13 cellular contexts compared by ENCODE assay signal in genomic region chr1:226107471-226108460, GRCh38. TPM values are rescaled to one million over a fixed set of nuclear protein-coding genes. Genes with fewer than 3 reads are reported as not detected.
DNase-seq lines count a peak whose midpoint lies in the region; ATAC-seq and TF ChIP-seq lines count a peak whose summit lies in the region.
"Had no signal": no experiment of that assay in that cellular context is flagged by ENCODE, and none has a peak within 500 bp of the region (broad histone marks: within the 10 kb centered on the region; RNA-seq: fewer than 3 reads in every experiment).

No MANE protein-coding gene starts in this region.

- ATAC-seq in CD4-positive, CD25-positive, alpha-beta regulatory T cell (ENCODE audit: low read depth in 2 of 2) = no peak
- no peak for ATAC-seq in activated T-cell treated with anti-CD3 and anti-CD28 coated beads, Interleukin-2, amount 50 U/mL, for 4 hours
- no peak for ATAC-seq in GM18870 (IDR thresholded peaks at IDR 0.05; ENCODE audit: unreplicated experiment)
- ATAC-seq: left lung had no signal

- peak overlapping the region in 2 of 4 donors; percentile 39 to 56 for H3K4me3 Mint-ChIP-seq in CD4-positive, CD25-positive, alpha-beta regulatory T cell
- H3K4me3 Mint-ChIP-seq in nephron progenitor cell = peak overlapping the region; percentile 37
- no peak overlapping the region for H3K4me3 Mint-ChIP-seq in activated T-cell treated with anti-CD3 and anti-CD28 coated beads, Interleukin-2, amount 50 U/mL, for 4 hours
- H3K4me3 Mint-ChIP-seq: activated CD4-positive, alpha-beta memory T cell treated with anti-CD3 and anti-CD28 coated beads for 36 hours had no signal

- no peaks in the 10 kb centered on the region for H3K36me3 Mint-ChIP-seq in CD4-positive, CD25-positive, alpha-beta regulatory T cell
- H3K36me3 Mint-ChIP-seq in nephron progenitor cell (ENCODE audit: low read depth) = no peaks in the 10 kb centered on the region
- no peaks in the 10 kb centered on the region for H3K36me3 Mint-ChIP-seq in activated T-cell treated with anti-CD3 and anti-CD28 coated beads, Interleukin-2, amount 50 U/mL, for 4 hours (ENCODE audit: insufficient read depth)
- H3K36me3 Mint-ChIP-seq: activated CD4-positive, alpha-beta memory T cell treated with anti-CD3 and anti-CD28 coated beads for 36 hours had no signal

- no peaks in the 10 kb centered on the region for H3K36me3 ChIP-seq in CD4-positive, CD25-positive, alpha-beta regulatory T cell (ENCODE audit: control insufficient read depth, insufficient read depth, low read length)
- no peaks in the 10 kb centered on the region for H3K36me3 ChIP-seq in ascending aorta
- H3K36me3 ChIP-seq: left lung had no signal

- no peaks in the 10 kb centered on the region for H3K9me3 ChIP-seq in CD4-positive, CD25-positive, alpha-beta regulatory T cell (ENCODE audit: control insufficient read depth in 2 of 2, low read length in 2 of 2)
- H3K9me3 ChIP-seq in ascending aorta = no peaks in the 10 kb centered on the region
- H3K9me3 ChIP-seq: left lung had no signal

- H3K9me3 Mint-ChIP-seq in CD4-positive, CD25-positive, alpha-beta regulatory T cell = no peaks in the 10 kb centered on the region
- no peaks in the 10 kb centered on the region for H3K9me3 Mint-ChIP-seq in nephron progenitor cell
- H3K9me3 Mint-ChIP-seq in activated T-cell treated with anti-CD3 and anti-CD28 coated beads, Interleukin-2, amount 50 U/mL, for 4 hours = no peaks in the 10 kb centered on the region
- H3K9me3 Mint-ChIP-seq: activated CD4-positive, alpha-beta memory T cell treated with anti-CD3 and anti-CD28 coated beads for 36 hours had no signal

- no peak for DNase-seq in CD4-positive, CD25-positive, alpha-beta regulatory T cell
- peak; percentile 59 for DNase-seq in GM20000 (ENCODE audit: low spot score)
- no peak for DNase-seq in ascending aorta (ENCODE audit: low spot score in 2 of 2)
- DNase-seq in nephron progenitor cell = no peak
- DNase-seq in activated T-cell treated with anti-CD3 and anti-CD28 coated beads, Interleukin-2, amount 50 U/mL, for 4 hours = no peak
- no peak for DNase-seq in SW 1271 (lab: John Stamatoyannopoulos, UW)
- DNase-seq in RKO (ENCODE audit: low spot score) = no peak
- DNase-seq: activated CD4-positive, alpha-beta memory T cell treated with anti-CD3 and anti-CD28 coated beads for 36 hours; left lung; NCI-H2029; SIG-M5; stimulated activated CD8-positive, alpha-beta memory T cell treated with anti-CD3 and anti-CD28 coated beads, Interleukin-4, amount 100 ng/mL, for 48 hours had no signal

- H3K4me3 ChIP-seq in CD4-positive, CD25-positive, alpha-beta regulatory T cell (ENCODE audit: low read depth, low read length) = no peak overlapping the region
- no peak overlapping the region for H3K4me3 ChIP-seq in ascending aorta
- H3K4me3 ChIP-seq: left lung had no signal

- peaks cover 10% of the 10 kb centered on the region for H3K4me1 ChIP-seq in CD4-positive, CD25-positive, alpha-beta regulatory T cell (ENCODE audit: control insufficient read depth, insufficient read depth, low read length, poor library complexity, severe bottlenecking)
- H3K4me1 ChIP-seq in ascending aorta = peaks cover 14 to 31% of the 10 kb centered on the region in 2 donors

- TF ChIP-seq CTCF in GM20000 (IDR thresholded peaks at IDR 0.05; ENCODE audit: extremely low read depth, missing control alignments) = peak; percentile 33
- no peak for TF ChIP-seq CTCF in ascending aorta (IDR thresholded peaks at IDR 0.05)
- no peak for TF ChIP-seq CTCF in nephron progenitor cell (IDR thresholded peaks at IDR 0.05)

- peak overlapping the region; percentile 12 to 73 (median 23) for H3K27ac Mint-ChIP-seq in CD4-positive, CD25-positive, alpha-beta regulatory T cell
- H3K27ac Mint-ChIP-seq in nephron progenitor cell = no peak overlapping the region
- H3K27ac Mint-ChIP-seq: activated CD4-positive, alpha-beta memory T cell treated with anti-CD3 and anti-CD28 coated beads for 36 hours had no signal

- peak overlapping the region; percentile 0 for H3K27ac ChIP-seq in CD4-positive, CD25-positive, alpha-beta regulatory T cell (ENCODE audit: insufficient read depth, low read length, poor library complexity, severe bottlenecking)
- H3K27ac ChIP-seq in ascending aorta = peak overlapping the region; percentile 92 to 98

- H3K27me3 ChIP-seq in CD4-positive, CD25-positive, alpha-beta regulatory T cell (ENCODE audit: control insufficient read depth, insufficient read depth, low read length) = no peaks in the 10 kb centered on the region
- no peaks in the 10 kb centered on the region for H3K27me3 ChIP-seq in ascending aorta
- H3K27me3 ChIP-seq: left lung had no signal

- intact Hi-C loops in ascending aorta (cut with DNase I) = no loop called here

- peaks cover 2% of the 10 kb centered on the region for H3K27me3 Mint-ChIP-seq in CD4-positive, CD25-positive, alpha-beta regulatory T cell
- peaks cover 24% of the 10 kb centered on the region for H3K27me3 Mint-ChIP-seq in nephron progenitor cell (ENCODE audit: low read depth, poor library complexity)
- H3K27me3 Mint-ChIP-seq in activated T-cell treated with anti-CD3 and anti-CD28 coated beads, Interleukin-2, amount 50 U/mL, for 4 hours (ENCODE audit: low read depth) = no peaks in the 10 kb centered on the region
- H3K27me3 Mint-ChIP-seq: activated CD4-positive, alpha-beta memory T cell treated with anti-CD3 and anti-CD28 coated beads for 36 hours had no signal

- peaks cover 0 to 24% (median 4%) of the 10 kb centered on the region in 4 donors for H3K4me1 Mint-ChIP-seq in CD4-positive, CD25-positive, alpha-beta regulatory T cell
- H3K4me1 Mint-ChIP-seq in nephron progenitor cell = peaks cover 50% of the 10 kb centered on the region
- peaks cover 17% of the 10 kb centered on the region for H3K4me1 Mint-ChIP-seq in activated T-cell treated with anti-CD3 and anti-CD28 coated beads, Interleukin-2, amount 50 U/mL, for 4 hours (ENCODE audit: low read depth)

RNA-seq across cellular contexts. Expression of gene H3-3A, which starts 45.2 kb away (rescaled TPM):
- 408 TPM for total RNA-seq in CD4-positive, CD25-positive, alpha-beta regulatory T cell
- polyA plus RNA-seq in CD4-positive, CD25-positive, alpha-beta regulatory T cell = 1,000 to 10,000 TPM in 2 of 4 donors, 100 to 1,000 TPM in 2; 858 to 1,137 (median 1,025) TPM
- total RNA-seq in ascending aorta = 214 TPM
- total RNA-seq in activated T-cell treated with anti-CD3 and anti-CD28 coated beads, Interleukin-2, amount 50 U/mL, for 4 hours = 100 to 1,000 TPM; 328 to 367 (median 332) TPM
